6 cellular contexts compared by ENCODE assay signal in the genomic region with DNA sequence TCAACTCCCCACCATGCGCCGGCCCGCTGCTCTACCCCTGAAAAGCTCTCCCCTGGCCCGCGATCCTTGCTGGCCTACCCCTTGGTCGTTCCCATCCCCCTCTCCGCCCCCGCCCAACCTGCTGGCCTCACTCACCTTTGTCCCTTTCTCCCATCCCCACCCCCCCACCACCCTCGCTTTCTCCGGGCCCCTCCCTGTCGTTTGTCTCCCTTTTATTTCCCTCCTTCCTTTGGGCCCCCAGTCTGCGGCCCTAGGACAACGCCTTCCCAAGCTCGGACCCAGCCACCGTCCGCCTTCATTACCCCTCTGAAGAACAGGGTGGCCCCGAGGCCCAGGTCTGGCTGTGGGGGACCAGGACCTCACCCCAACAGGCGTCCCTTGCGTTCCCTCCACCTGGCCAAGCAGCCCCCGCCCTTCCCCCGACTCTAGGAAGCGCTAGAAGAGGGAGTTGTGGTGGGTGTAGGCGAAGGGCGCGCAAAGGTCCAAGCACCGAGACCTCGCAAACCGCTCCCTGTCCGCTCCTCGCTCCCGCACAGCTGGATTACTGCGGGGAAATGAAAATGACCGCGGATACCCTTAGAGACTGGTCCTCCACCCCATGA. TPM values are rescaled to one million over a fixed set of nuclear protein-coding genes. Genes with fewer than 3 reads are reported as not detected.
DNase-seq lines count a peak whose midpoint lies in the region; ATAC-seq, FAIRE-seq and TF ChIP-seq lines count a peak whose summit lies in the region.

No MANE protein-coding gene starts in this region.

- no peaks in the 10 kb centered on the region for H3K36me3 Mint-ChIP-seq in activated T-helper 17 cell treated with anti-CD3 and anti-CD28 coated beads, Interleukin-2, amount 50 U/mL, for 72 hours (ENCODE audit: low read depth)
- H3K36me3 Mint-ChIP-seq in mesothelial cell of epicardium, result no peaks in the 10 kb centered on the region

- DNase-seq in mesothelial cell of epicardium (ENCODE audit: low spot score in 2 of 2, unreplicated experiment in 2 of 2) (no peak), GM12891 (ENCODE audit: insufficient read length, low spot score) (no peak), D341Med (ENCODE audit: low spot score) (no peak)

- no peak for FAIRE-seq in GM12891 (lab: Jason Lieb, UNC)

- peaks cover 56 to 90% (median 74%) of the 10 kb centered on the region in 10 experiments for H3K4me1 ChIP-seq in BLaER1 treated with 17β-estradiol and CSF1 and Interleukin-3, amounts not matched to agents 10 nM and 100 nM

- TF ChIP-seq CTCF in mesothelial cell of epicardium (IDR thresholded peaks at IDR 0.05; ENCODE audit: unreplicated experiment), result no peak

- no peaks in the 10 kb centered on the region for H3K27me3 ChIP-seq in BLaER1 treated with 17β-estradiol and CSF1 and Interleukin-3, amounts not matched to agents 10 nM and 100 nM

- H3K9me3 ChIP-seq in BLaER1 treated with 17β-estradiol and CSF1 and Interleukin-3, amounts not matched to agents 10 nM and 100 nM (replicated peaks in 1 of 11), result no peaks in the 10 kb centered on the region

- H3K27ac Mint-ChIP-seq in activated T-helper 17 cell treated with anti-CD3 and anti-CD28 coated beads, Interleukin-2, amount 50 U/mL, for 72 hours, result no peak overlapping the region
- peak overlapping the region; percentile 71 for H3K27ac Mint-ChIP-seq in mesothelial cell of epicardium

- H3K9ac ChIP-seq in BLaER1 treated with 17β-estradiol and CSF1 and Interleukin-3, amounts not matched to agents 10 nM and 100 nM, result peak overlapping the region; percentile 35 to 70 (median 61); a peak in 18 of 22 replicates

- H3K9me3 Mint-ChIP-seq in activated T-helper 17 cell treated with anti-CD3 and anti-CD28 coated beads, Interleukin-2, amount 50 U/mL, for 72 hours, result no peaks in the 10 kb centered on the region
- H3K9me3 Mint-ChIP-seq in mesothelial cell of epicardium, result no peaks in the 10 kb centered on the region

- H3K4me1 Mint-ChIP-seq in activated T-helper 17 cell treated with anti-CD3 and anti-CD28 coated beads, Interleukin-2, amount 50 U/mL, for 72 hours, result peaks cover 5% of the 10 kb centered on the region
- H3K4me1 Mint-ChIP-seq in mesothelial cell of epicardium, result peaks cover 45% of the 10 kb centered on the region

- H4K20me1 ChIP-seq in BLaER1 treated with 17β-estradiol and CSF1 and Interleukin-3, amounts not matched to agents 10 nM and 100 nM, result no peaks in the 10 kb centered on the region

- H3K4me3 ChIP-seq in BLaER1 treated with 17β-estradiol and CSF1 and Interleukin-3, amounts not matched to agents 10 nM and 100 nM, result peak overlapping the region in 5 of 10 experiments; percentile 24 to 54 (median 46); a peak in 7 of 20 replicates

- H3K4me3 Mint-ChIP-seq in activated T-helper 17 cell treated with anti-CD3 and anti-CD28 coated beads, Interleukin-2, amount 50 U/mL, for 72 hours, result peak overlapping the region; percentile 1
- H3K4me3 Mint-ChIP-seq in mesothelial cell of epicardium, result peak overlapping the region; percentile 58

- peak overlapping the region; percentile 59 to 98 (median 77); a peak in 21 of 22 replicates for H3K4me2 ChIP-seq in BLaER1 treated with 17β-estradiol and CSF1 and Interleukin-3, amounts not matched to agents 10 nM and 100 nM

- ATAC-seq in activated T-helper 17 cell treated with anti-CD3 and anti-CD28 coated beads, Interleukin-2, amount 50 U/mL, for 72 hours (replicated peaks), result no peak
- ATAC-seq in GM19023 (IDR thresholded peaks at IDR 0.05; ENCODE audit: unreplicated experiment), result no peak

- H3K27me3 Mint-ChIP-seq in activated T-helper 17 cell treated with anti-CD3 and anti-CD28 coated beads, Interleukin-2, amount 50 U/mL, for 72 hours, result peaks cover 13% of the 10 kb centered on the region
- H3K27me3 Mint-ChIP-seq in mesothelial cell of epicardium (ENCODE audit: low read depth), result no peaks in the 10 kb centered on the region

- H3K36me3 ChIP-seq in BLaER1 treated with 17β-estradiol and CSF1 and Interleukin-3, amounts not matched to agents 10 nM and 100 nM, result no peaks in the 10 kb centered on the region

- TF ChIP-seq POLR2A in GM12891 (IDR thresholded peaks at IDR 0.05; ENCODE audit: low read depth, low read length), result no peak

- peak overlapping the region; percentile 58 to 83 (median 74); a peak in 20 of 22 replicates for H3K27ac ChIP-seq in BLaER1 treated with 17β-estradiol and CSF1 and Interleukin-3, amounts not matched to agents 10 nM and 100 nM

TF ChIP-seq in GM12891, 5 proteins besides CTCF, POLR2A, EP300 and RAD21:
- TF ChIP-seq SPI1 (IDR thresholded peaks at IDR 0.05; ENCODE audit: low read depth, low read length), result no peak
- TF ChIP-seq PAX5 (IDR thresholded peaks at IDR 0.05; ENCODE audit: insufficient read depth, low read length, severe bottlenecking), result no peak
- no peak for TF ChIP-seq POU2F2 (IDR thresholded peaks at IDR 0.05; ENCODE audit: low read depth, low read length)
- no peak for TF ChIP-seq TAF1 (IDR thresholded peaks at IDR 0.05; ENCODE audit: low read depth, low read length)
- TF ChIP-seq POLR2AphosphoS5 (IDR thresholded peaks at IDR 0.05; ENCODE audit: low read depth, low read length), result no peak

RNA-seq across cellular contexts. Expression of gene SLC7A7, which starts 6.9 kb away (rescaled TPM):
- total RNA-seq in activated T-helper 17 cell treated with anti-CD3 and anti-CD28 coated beads, Interleukin-2, amount 50 U/mL, for 72 hours, result under 1 TPM; 0.15 to 0.71 TPM
- total RNA-seq in mesothelial cell of epicardium, result 8.3 to 9.8 TPM (median 8.9 TPM) in 3 replicates
- 35.4 TPM for polyA plus RNA-seq in GM12891 (2012; ENCODE audit: low read depth, missing spikeins)

RNA-seq across cellular contexts. Expression of gene MRPL52, which starts 7.6 kb away (rescaled TPM):
- total RNA-seq in activated T-helper 17 cell treated with anti-CD3 and anti-CD28 coated beads, Interleukin-2, amount 50 U/mL, for 72 hours, result 100 to 1,000 TPM in 1 of 2 donors, 10 to 100 TPM in 1; 90.4 to 142 TPM
- total RNA-seq in mesothelial cell of epicardium, result 67.4 to 77.0 TPM (median 74.4 TPM) in 3 replicates
- 188 TPM for polyA plus RNA-seq in GM12891 (2012; ENCODE audit: low read depth, missing spikeins)

RNA-seq across cellular contexts. Expression of gene MMP14, which starts 14.3 kb away (rescaled TPM):
- 1 to 10 TPM; 1.5 to 2.1 TPM for total RNA-seq in activated T-helper 17 cell treated with anti-CD3 and anti-CD28 coated beads, Interleukin-2, amount 50 U/mL, for 72 hours
- 302 to 306 TPM (median 304 TPM) in 3 replicates for total RNA-seq in mesothelial cell of epicardium
- polyA plus RNA-seq in GM12891 (2012; ENCODE audit: low read depth, missing spikeins), result 1.3 TPM

RNA-seq across cellular contexts. Expression of gene LRP10, which starts 49.4 kb away (rescaled TPM):
- total RNA-seq in activated T-helper 17 cell treated with anti-CD3 and anti-CD28 coated beads, Interleukin-2, amount 50 U/mL, for 72 hours, result 10 to 100 TPM; 61.3 to 78.1 TPM
- 38.6 to 40.4 TPM (median 39.8 TPM) in 3 replicates for total RNA-seq in mesothelial cell of epicardium
- polyA plus RNA-seq in GM12891 (2012; ENCODE audit: low read depth, missing spikeins), result 31.2 TPM

RNA-seq across cellular contexts. Expression of gene OXA1L, which starts 55.6 kb away (rescaled TPM):
- 100 to 1,000 TPM; 110 to 152 TPM for total RNA-seq in activated T-helper 17 cell treated with anti-CD3 and anti-CD28 coated beads, Interleukin-2, amount 50 U/mL, for 72 hours
- total RNA-seq in mesothelial cell of epicardium, result 115 to 118 TPM (median 117 TPM) in 3 replicates
- polyA plus RNA-seq in GM12891 (2012; ENCODE audit: low read depth, missing spikeins), result 213 TPM

Comparison
In these comparisons a context has a peak if more than half of its experiments do, and no peak if none do; other contexts are left out.
1. RNA of gene MMP14, which starts 14.3 kb away (total RNA-seq): 302 to 306 TPM in mesothelial cell of epicardium; 1.5 to 2.1 TPM in activated T-helper 17 cell treated with anti-CD3 and anti-CD28 coated beads, Interleukin-2, amount 50 U/mL, for 72 hours; every median in the first group is over 10 times any median in the second.